Comparison of ENCODE assay signal across 9 cellular contexts in the genomic region with DNA sequence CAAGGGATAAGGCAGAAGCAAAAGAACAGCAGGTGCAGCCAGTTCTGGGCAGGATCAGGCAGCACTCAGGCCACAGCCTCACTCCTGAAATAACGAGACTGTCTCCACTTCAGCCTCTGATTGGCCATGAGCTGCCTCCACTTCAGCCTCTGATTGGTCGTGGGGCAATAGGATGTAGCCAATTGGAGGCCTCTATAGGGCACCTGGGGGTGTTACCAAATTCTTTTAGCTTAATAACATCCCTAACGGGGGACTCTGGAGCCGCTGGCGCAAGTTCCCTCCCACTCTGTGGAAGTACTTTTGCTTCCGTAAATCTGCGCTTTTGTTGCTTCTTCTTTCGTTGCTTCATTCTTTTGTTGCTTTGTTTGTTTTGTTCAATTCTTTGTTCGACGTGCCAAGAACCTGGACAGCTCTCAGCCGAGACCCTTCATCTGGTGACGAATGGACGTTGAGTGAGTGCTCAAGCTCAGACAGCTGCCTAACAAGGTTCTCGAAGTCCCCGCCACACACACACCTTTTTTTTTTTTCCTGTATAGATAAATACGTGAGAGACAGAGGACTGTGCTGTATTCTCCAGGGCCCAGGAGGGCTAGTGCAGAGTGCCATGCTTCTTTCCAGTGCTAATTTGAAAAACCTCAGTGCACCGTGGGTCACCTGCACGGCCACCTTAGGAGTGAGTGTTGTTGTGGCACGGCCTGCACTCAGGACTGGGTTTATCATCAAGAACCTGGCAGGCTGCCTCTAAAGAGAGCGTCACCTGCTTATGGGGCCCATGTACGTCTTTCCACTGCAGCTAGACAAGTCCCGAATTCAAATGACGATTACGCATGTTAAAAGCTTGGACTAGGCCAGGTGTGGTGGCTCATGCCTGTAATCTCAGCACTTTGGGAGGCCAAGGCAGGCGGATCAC. TPM values are rescaled to one million over a fixed set of nuclear protein-coding genes. Genes with fewer than 3 reads are reported as not detected.
DNase-seq lines count a peak whose midpoint lies in the region; ATAC-seq lines count a peak whose summit lies in the region.
"Had no signal": no experiment of that assay in that cellular context is flagged by ENCODE, and none has a peak within 500 bp of the region (broad histone marks: within the 10 kb centered on the region; RNA-seq: fewer than 3 reads in every experiment).

No MANE protein-coding gene starts in this region.

- H3K27ac ChIP-seq in HUES64 (ENCODE audit: low read depth, low read length) = no peak overlapping the region
- H3K27ac ChIP-seq in iPS-20b (ENCODE audit: low read length) = no peak overlapping the region
- H3K27ac ChIP-seq: KMS-11 had no signal

- H3K4me1 ChIP-seq in HUES64 (ENCODE audit: insufficient read depth, low read length) = no peaks in the 10 kb centered on the region
- no peaks in the 10 kb centered on the region for H3K4me1 ChIP-seq in iPS-20b (ENCODE audit: insufficient read depth, low read length)

- H3K9ac ChIP-seq in HUES64 (ENCODE audit: low read depth, low read length) (no peak overlapping the region), iPS-20b (ENCODE audit: low read depth, low read length) (no peak overlapping the region)
- H3K9ac ChIP-seq: KMS-11 had no signal

- DNase-seq in COLO668 (lab: John Stamatoyannopoulos, UW; ENCODE audit: unreplicated experiment) = peak; percentile 61
- peak; percentile 82 for DNase-seq in SK-N-DZ (ENCODE audit: low spot score)
- no peak for DNase-seq in Kasumi-1 (lab: John Stamatoyannopoulos, UW)

- H3K9me3 ChIP-seq in HUES64 (ENCODE audit: insufficient read depth, low read depth, low read length) (no peaks in the 10 kb centered on the region), iPS-20b (ENCODE audit: insufficient read depth, low read depth, low read length) (no peaks in the 10 kb centered on the region)

- no peaks in the 10 kb centered on the region for H3K27me3 ChIP-seq in HUES64 (ENCODE audit: insufficient read depth, low read length)
- H3K27me3 ChIP-seq in iPS-20b (ENCODE audit: insufficient read depth, low read length) = no peaks in the 10 kb centered on the region

- no peaks in the 10 kb centered on the region for H3K36me3 ChIP-seq in HUES64 (ENCODE audit: insufficient read depth, low read length)
- H3K36me3 ChIP-seq in iPS-20b (ENCODE audit: insufficient read depth, low read depth, low read length) = no peaks in the 10 kb centered on the region

- ATAC-seq in HG03097 (IDR thresholded peaks at IDR 0.05; ENCODE audit: low FRiP score, unreplicated experiment) (no peak), GM21723 (IDR thresholded peaks at IDR 0.05; ENCODE audit: unreplicated experiment) (no peak), GM18502 (IDR thresholded peaks at IDR 0.05; ENCODE audit: poor library complexity, unreplicated experiment) (no peak)

- 60% methylated on average over 24 of the region's 25 CpGs for WGBS in HUES64

- H3K4me3 ChIP-seq in HUES64 (ENCODE audit: low read length) (peak overlapping the region; percentile 54), iPS-20b (ENCODE audit: low read length) (peak overlapping the region; percentile 63; the same call in 1 of the 2 replicates)

RNA-seq across cellular contexts. Expression of gene TUBGCP3, which starts 32.0 kb away (rescaled TPM):
- 19.4 TPM for polyA plus RNA-seq in HUES64 (2013, experiment 1 of 2)
- polyA plus RNA-seq in HUES64 (2013, experiment 2 of 2) = 23.6 TPM
- polyA plus RNA-seq in SK-N-DZ (2014; cell fraction: cytosol; rRNA removed) = 20.4 and 26.1 TPM in 2 replicates
- polyA plus RNA-seq in SK-N-DZ (2014; cell fraction: nucleus; rRNA removed) = 33.0 and 85.3 TPM in 2 replicates

Comparison
In these comparisons a context has a peak if more than half of its experiments do, and no peak if none do; other contexts are left out.
1. DNase-seq: peak in COLO668 (single experiment) and SK-N-DZ (single experiment); none in Kasumi-1 (0 of 2).